ENCODE assay signal across 10 cellular contexts in genomic region chr17:36920032-36921000, GRCh38. TPM values are rescaled to one million over a fixed set of nuclear protein-coding genes. Genes with fewer than 3 reads are reported as not detected.
DNase-seq lines count a peak whose midpoint lies in the region; ATAC-seq and TF ChIP-seq lines count a peak whose summit lies in the region.
"Had no signal": no experiment of that assay in that cellular context is flagged by ENCODE, and none has a peak within 500 bp of the region (broad histone marks: within the 10 kb centered on the region; RNA-seq: fewer than 3 reads in every experiment).

No MANE protein-coding gene starts in this region.

- H2AK5ac ChIP-seq in IMR-90 (ENCODE audit: low read depth, low read length) = no peak overlapping the region

- H3K79me2 ChIP-seq in GM23338 (replicated peaks; ENCODE audit: insufficient read depth) = no peaks in the 10 kb centered on the region

- H3K4ac ChIP-seq in IMR-90 (ENCODE audit: low read depth, low read length) = no peak overlapping the region

- H3K36me3 ChIP-seq in GM23338 (ENCODE audit: insufficient read depth) (no peaks in the 10 kb centered on the region), IMR-90 (ENCODE audit: control insufficient read depth, insufficient read depth, low read length) (no peaks in the 10 kb centered on the region)

- peak overlapping the region; percentile 8; the same call in 1 of the 2 replicates for H3K27ac Mint-ChIP-seq in GM23338
- H3K27ac Mint-ChIP-seq in mesothelial cell of epicardium = peak overlapping the region; percentile 80
- H3K27ac Mint-ChIP-seq: activated B cell treated with CpG ODN at 0.5 μM for 24 hours had no signal

- no peak overlapping the region for H4K8ac ChIP-seq in IMR-90 (ENCODE audit: low read depth in 2 of 2, low read length in 2 of 2)

- H4K20me1 ChIP-seq in GM23338 (replicated peaks; ENCODE audit: insufficient read depth) = no peaks in the 10 kb centered on the region
- no peaks in the 10 kb centered on the region for H4K20me1 ChIP-seq in IMR-90 (ENCODE audit: insufficient read depth, low read length)

- peak; percentile 47 for ATAC-seq in GM23338
- ATAC-seq in IMR-90 (ENCODE audit: low read depth) = no peak
- ATAC-seq in HG03135 (IDR thresholded peaks at IDR 0.05; ENCODE audit: unreplicated experiment) = no peak
- ATAC-seq in HG03280 (IDR thresholded peaks at IDR 0.05; ENCODE audit: unreplicated experiment) = no peak

- no peak overlapping the region for H3K14ac ChIP-seq in IMR-90 (replicated peaks; ENCODE audit: low read depth, low read length)

- no peak overlapping the region for H2BK5ac ChIP-seq in IMR-90 (ENCODE audit: low read depth, low read length, poor library complexity, severe bottlenecking)

- H3K9me3 ChIP-seq in IMR-90 (ENCODE audit: control insufficient read depth, insufficient read depth, low read length) = no peaks in the 10 kb centered on the region

- no peak for DNase-seq in GM23338 (ENCODE audit: low spot score)
- peak; percentile 46 for DNase-seq in IMR-90
- DNase-seq in astrocyte of the spinal cord (ENCODE audit: low read depth, low spot score) = peak; percentile 39
- DNase-seq in mesothelial cell of epicardium (ENCODE audit: low spot score in 2 of 2, unreplicated experiment in 2 of 2) = no peak
- no peak for DNase-seq in DMS 273 treated with DMSO at 0.1 percent for 48 hours (lab: John Stamatoyannopoulos, UW)
- DNase-seq in DMS53 treated with DMSO at 0.1 percent for 48 hours (lab: John Stamatoyannopoulos, UW; ENCODE audit: unreplicated experiment) = no peak
- DNase-seq: activated B cell treated with CpG ODN at 0.5 μM for 24 hours, midbrain had no signal

- no TSS peak for BruUV-seq in IMR-90 (replicated peaks; lab: Mats Ljungman, UMichigan)

- H2AK9ac ChIP-seq in IMR-90 (replicated peaks; ENCODE audit: low read depth, low read length, poor library complexity) = no peak overlapping the region

- TF ChIP-seq POLR2A in IMR-90 (IDR thresholded peaks at IDR 0.05; ENCODE audit: low read depth, low read length) = no peak

- no peak overlapping the region for H4K91ac ChIP-seq in IMR-90 (ENCODE audit: insufficient read depth, low read depth, low read length)

- peak overlapping the region; percentile 75 for H3K4me2 ChIP-seq in GM23338
- H3K4me2 ChIP-seq in IMR-90 (ENCODE audit: low read depth, low read length) = no peak overlapping the region

- WGBS in IMR-90 (ENCODE audit: extremely low coverage in 2 of 2, insufficient read length in 1 of 2), 2 experiments = no CpG with 5 or more reads among the region's 18 CpGs

- TF ChIP-seq CTCF in GM23338 (conservative IDR thresholded peaks at IDR 0.05; ENCODE audit: low read depth in 2 of 2) = no peak
- no peak for TF ChIP-seq CTCF in IMR-90 (conservative IDR thresholded peaks at IDR 0.05; ENCODE audit: low read depth, low read length)
- no peak for TF ChIP-seq CTCF in astrocyte of the spinal cord (IDR thresholded peaks at IDR 0.05; ENCODE audit: low read depth, low read length)
- TF ChIP-seq CTCF in mesothelial cell of epicardium (IDR thresholded peaks at IDR 0.05; ENCODE audit: unreplicated experiment) = no peak

- H2BK120ac ChIP-seq in IMR-90 (ENCODE audit: low read depth, low read length) = no peak overlapping the region

- intact Hi-C loops in IMR-90 (cut with micrococcal nuclease) = no loop called here

- peaks cover 4% of the 10 kb centered on the region; the same call in 1 of the 2 replicates for H3F3A ChIP-seq in GM23338 (replicated peaks; ENCODE audit: low read depth)

- dilution Hi-C loops in IMR-90 (cut with HindIII; ENCODE audit: low sequenced_read_pairs, unreplicated experiment) = no loop called here

- no peaks in the 10 kb centered on the region for H3K9me2 ChIP-seq in GM23338 (ENCODE audit: insufficient read depth)

- H3K4me1 Mint-ChIP-seq in GM23338 (peaks cover 60% of the 10 kb centered on the region), mesothelial cell of epicardium (peaks cover 67% of the 10 kb centered on the region)
- H3K4me1 Mint-ChIP-seq: activated B cell treated with CpG ODN at 0.5 μM for 24 hours had no signal

- H4K5ac ChIP-seq in IMR-90 (ENCODE audit: low read depth, low read length) = no peak overlapping the region

- no peaks in the 10 kb centered on the region for H3K79me1 ChIP-seq in IMR-90 (ENCODE audit: low read depth in 1 of 2, low read length in 2 of 2)

- no peaks in the 10 kb centered on the region for H3K9me1 ChIP-seq in IMR-90 (ENCODE audit: insufficient read depth, low read length)

- H3K4me3 ChIP-seq in GM23338 (peak overlapping the region; percentile 34; the same call in 1 of the 2 replicates), IMR-90 (ENCODE audit: insufficient read depth, low read depth, low read length) (no peak overlapping the region), astrocyte of the spinal cord (ENCODE audit: low read depth, low read length) (no peak overlapping the region)

- peak overlapping the region; percentile 85 for H2AFZ ChIP-seq in GM23338
- H2AFZ ChIP-seq in IMR-90 (replicated peaks; ENCODE audit: low read length, poor library complexity) = peak overlapping the region; percentile 2

- in situ Hi-C loops in IMR-90 (cut with MboI; ENCODE audit: low sequenced_read_pairs) = no loop called here
- in situ Hi-C loops in astrocyte of the spinal cord (cut with HindIII; ENCODE audit: low sequenced_read_pairs) = no loop called here

- no peak overlapping the region for H3K23ac ChIP-seq in IMR-90 (ENCODE audit: low read depth, low read length)

- H3K18ac ChIP-seq in IMR-90 (ENCODE audit: low read depth, low read length) = no peak overlapping the region

- H3K56ac ChIP-seq in IMR-90 (ENCODE audit: extremely low read depth, insufficient read depth, low read length) = no peak overlapping the region

- no peak overlapping the region for H2BK20ac ChIP-seq in IMR-90 (ENCODE audit: low read depth, low read length)

- peaks cover 43% of the 10 kb centered on the region for H3K4me1 ChIP-seq in GM23338 (ENCODE audit: insufficient read depth)
- no peaks in the 10 kb centered on the region for H3K4me1 ChIP-seq in IMR-90 (ENCODE audit: control insufficient read depth, insufficient read depth, low read length)

- H3K27ac ChIP-seq in GM23338 (ENCODE audit: low read depth) = no peak overlapping the region
- H3K27ac ChIP-seq in IMR-90 (ENCODE audit: insufficient read depth, low read length) = no peak overlapping the region

- peak overlapping the region; percentile 15; the same call in 1 of the 3 replicates for H3K4me3 Mint-ChIP-seq in GM23338
- peak overlapping the region; percentile 33 for H3K4me3 Mint-ChIP-seq in mesothelial cell of epicardium
- H3K4me3 Mint-ChIP-seq: activated B cell treated with CpG ODN at 0.5 μM for 24 hours had no signal

- H3K9ac ChIP-seq in IMR-90 (ENCODE audit: low read depth, low read length) = no peak overlapping the region

- H3K36me3 Mint-ChIP-seq in GM23338 (ENCODE audit: low read depth) (no peaks in the 10 kb centered on the region), mesothelial cell of epicardium (no peaks in the 10 kb centered on the region)

- TF ChIP-seq RAD21 in IMR-90 (IDR thresholded peaks at IDR 0.05; ENCODE audit: low read length) = no peak

- H3K27me3 ChIP-seq in GM23338 (ENCODE audit: insufficient read depth) (no peaks in the 10 kb centered on the region), IMR-90 (ENCODE audit: control insufficient read depth, insufficient read depth, low read length) (peaks cover 50% of the 10 kb centered on the region)

- POLR2A ChIA-PET in IMR-90 (lab: Charles Lee; ENCODE audit: unreplicated experiment) = no interaction called here

- H3K9me3 Mint-ChIP-seq in GM23338 = no peaks in the 10 kb centered on the region
- no peaks in the 10 kb centered on the region for H3K9me3 Mint-ChIP-seq in mesothelial cell of epicardium
- H3K9me3 Mint-ChIP-seq: activated B cell treated with CpG ODN at 0.5 μM for 24 hours had no signal

- CTCF ChIA-PET in IMR-90 (lab: Yijun Ruan, JAX) = no interaction called here

- peaks cover 21% of the 10 kb centered on the region for H3K27me3 Mint-ChIP-seq in GM23338 (ENCODE audit: insufficient read depth, low read depth, poor library complexity)
- H3K27me3 Mint-ChIP-seq in mesothelial cell of epicardium (ENCODE audit: low read depth) = no peaks in the 10 kb centered on the region

- no peak overlapping the region for H2BK15ac ChIP-seq in IMR-90 (ENCODE audit: low read depth, low read length)

TF ChIP-seq in GM23338, 12 proteins besides CTCF, POLR2A, EP300 and RAD21:
- TF ChIP-seq ZNF331 (CRISPR knock-in tag; IDR thresholded peaks at IDR 0.05; ENCODE audit: low read depth) (no peak), POLR2AphosphoS5 (IDR thresholded peaks at IDR 0.05; ENCODE audit: low read depth) (no peak)
TF ChIP-seq in GM23338: peak in this region for 0.

TF ChIP-seq in IMR-90, 13 proteins besides CTCF, POLR2A, EP300 and RAD21:
- peak; percentile 41; the same call in 1 of the 2 replicates for TF ChIP-seq MAZ (IDR thresholded peaks at IDR 0.05; ENCODE audit: borderline replicate concordance, low read depth, low read length)
- 0 out of 2 replicates have a peak, but pooled peaks have one; percentile 10 for TF ChIP-seq NFE2L2 (IDR thresholded peaks at IDR 0.05; ENCODE audit: low read depth, low read length)
- TF ChIP-seq USF2 (IDR thresholded peaks at IDR 0.05; ENCODE audit: low read depth, low read length) = no peak

RNA-seq across cellular contexts. Expression of gene LHX1, which starts 17.0 kb away (rescaled TPM):
- total RNA-seq in GM23338 (2014; rRNA removed; shearing (Covaris generic)) = 0.52 and 0.58 TPM in 2 replicates
- polyA plus RNA-seq in GM23338 (2016; fragmentation: Nextera tagmentation; extraction: Ambion mirVana) (0.74 and 1.1 TPM in 2 replicates), IMR-90 (2012; rRNA removed) (not detected in 2 replicates)
- total RNA-seq in IMR-90 (2012; rRNA removed) (not detected in 2 replicates), mesothelial cell of epicardium (not detected in 3 replicates)
- not detected in 2 replicates for polyA plus RNA-seq in IMR-90 (2012; cell fraction: cytosol; rRNA removed)
- polyA plus RNA-seq in IMR-90 (2012; cell fraction: nucleus; rRNA removed; ENCODE audit: low replicate concordance) = not detected in 2 replicates
- total RNA-seq: activated B cell treated with CpG ODN at 0.5 μM for 24 hours had no signal

RNA-seq across cellular contexts. Expression of gene AATF, which starts 28.4 kb away (rescaled TPM):
- 40.2 and 53.7 TPM in 2 replicates for total RNA-seq in GM23338 (2014; rRNA removed; shearing (Covaris generic))
- polyA plus RNA-seq in GM23338 (2016; fragmentation: Nextera tagmentation; extraction: Ambion mirVana) = 64.1 and 71.2 TPM in 2 replicates
- 34.8 and 37.2 TPM in 2 replicates for total RNA-seq in IMR-90 (2012; rRNA removed)
- polyA plus RNA-seq in IMR-90 (2012; rRNA removed) = 18.1 and 21.0 TPM in 2 replicates
- polyA plus RNA-seq in IMR-90 (2012; cell fraction: cytosol; rRNA removed) = 7.0 and 14.1 TPM in 2 replicates
- 6.8 and 16.3 TPM in 2 replicates for polyA plus RNA-seq in IMR-90 (2012; cell fraction: nucleus; rRNA removed; ENCODE audit: low replicate concordance)
- 31.3 to 36.2 TPM (median 33.9 TPM) in 3 replicates for total RNA-seq in mesothelial cell of epicardium

Comparison
In these comparisons a context has a peak if more than half of its experiments do, and no peak if none do; other contexts are left out.
1. DNase-seq: peak in IMR-90 (single experiment) and astrocyte of the spinal cord (single experiment); none in GM23338 (single experiment), mesothelial cell of epicardium (0 of 2), DMS 273 treated with DMSO at 0.1 percent for 48 hours (single experiment) and DMS53 treated with DMSO at 0.1 percent for 48 hours (single experiment).